11 cellular contexts compared by ENCODE assay signal in the genomic region with DNA sequence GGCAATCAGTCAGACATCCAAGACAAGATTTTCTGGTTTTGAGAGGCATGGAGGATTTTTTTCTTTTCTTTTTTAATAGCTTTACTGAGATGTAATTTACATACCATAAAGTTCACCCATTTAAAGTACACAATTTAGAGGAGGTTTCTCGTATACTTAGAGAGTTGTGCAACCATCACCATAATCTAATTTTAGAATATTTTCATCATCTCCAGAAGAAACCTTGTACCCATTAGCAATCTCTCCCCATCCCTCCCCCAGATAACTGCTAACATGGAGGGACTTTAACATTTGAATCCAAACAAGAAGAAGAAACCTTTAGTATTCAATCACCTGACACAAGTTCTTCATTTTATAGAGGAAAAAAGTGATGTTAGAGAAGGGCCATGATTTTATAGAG.
"Had no signal": no experiment of that assay in that cellular context is flagged by ENCODE, and none has a peak within 500 bp of the region (broad histone marks: within the 10 kb centered on the region; RNA-seq: fewer than 3 reads in every experiment).

No MANE protein-coding gene starts in this region.

- H3K4me3 Mint-ChIP-seq: activated CD4-positive, alpha-beta memory T cell treated with anti-CD3 and anti-CD28 coated beads for 36 hours; activated naive CD8-positive, alpha-beta T cell; activated T-cell treated with anti-CD3 and anti-CD28 coated beads, Interleukin-2, amount 50 U/mL, for 4 hours had no signal

- H3K9me3 ChIP-seq: breast epithelium, gastrocnemius medialis had no signal

- H3K9me3 Mint-ChIP-seq: activated CD4-positive, alpha-beta memory T cell treated with anti-CD3 and anti-CD28 coated beads for 36 hours; activated T-cell treated with anti-CD3 and anti-CD28 coated beads, Interleukin-2, amount 50 U/mL, for 4 hours had no signal

- ATAC-seq: activated T-cell treated with anti-CD3 and anti-CD28 coated beads, Interleukin-2, amount 50 U/mL, for 4 hours; esophagus mucosa; gastrocnemius medialis had no signal

- DNase-seq: activated CD4-positive, alpha-beta memory T cell treated with anti-CD3 and anti-CD28 coated beads for 36 hours; activated effector memory CD4-positive, alpha-beta T cell treated with anti-CD3 and anti-CD28 coated beads, Interleukin-2, amount 50 U/mL, for 16 hours; activated T-cell treated with anti-CD3 and anti-CD28 coated beads, Interleukin-2, amount 50 U/mL, for 4 hours; aorta; gastrocnemius medialis; kidney; retina; small intestine had no signal

- H3K27me3 Mint-ChIP-seq: activated CD4-positive, alpha-beta memory T cell treated with anti-CD3 and anti-CD28 coated beads for 36 hours; activated naive CD8-positive, alpha-beta T cell had no signal

- H3K27ac Mint-ChIP-seq: activated CD4-positive, alpha-beta memory T cell treated with anti-CD3 and anti-CD28 coated beads for 36 hours; activated naive CD8-positive, alpha-beta T cell had no signal

- H3K27ac ChIP-seq: breast epithelium had no signal

- H3K27me3 ChIP-seq: breast epithelium, gastrocnemius medialis had no signal

- H3K4me3 ChIP-seq: breast epithelium, gastrocnemius medialis had no signal

- H3K4me1 ChIP-seq: breast epithelium had no signal

- H3K36me3 ChIP-seq: breast epithelium, gastrocnemius medialis had no signal
